13 cellular contexts compared by ENCODE assay signal in genomic region chr13:35984287-35984686, GRCh38.
DNase-seq lines count a peak whose midpoint lies in the region; ATAC-seq, FAIRE-seq and TF ChIP-seq lines count a peak whose summit lies in the region.
"Had no signal": no experiment of that assay in that cellular context is flagged by ENCODE, and none has a peak within 500 bp of the region (broad histone marks: within the 10 kb centered on the region; RNA-seq: fewer than 3 reads in every experiment).

No MANE protein-coding gene starts in this region.

- no peak overlapping the region for H4K91ac ChIP-seq in H1 (replicated peaks; ENCODE audit: insufficient read length, low read length)

- no peak overlapping the region for H4K8ac ChIP-seq in H1 (ENCODE audit: extremely low read depth, insufficient read depth, low read length)

- no peaks in the 10 kb centered on the region for H3K23me2 ChIP-seq in H1 (ENCODE audit: low read depth, low read length)

- intact Hi-C loops in upper lobe of right lung (cut with DNase I) (no loop called here), esophagus muscularis mucosa (cut with DNase I) (loop anchor here (10.0 kb wide), 1 partner anchor 151 kb away; the partner anchor contains the start of gene DCLK1)

- 0 out of 2 replicates have a peak overlapping the region, but pooled peaks have one; percentile 52 for H3K27ac Mint-ChIP-seq in WTC11
- H3K27ac Mint-ChIP-seq: HFFc6 had no signal

- H2BK120ac ChIP-seq in H1 (replicated peaks; ENCODE audit: low read depth, low read length): no peak overlapping the region

- no peak for ATAC-seq in WTC11
- no peak for ATAC-seq in upper lobe of right lung

- FAIRE-seq in H1 (lab: Jason Lieb, UNC): no peak

- DNase-seq in NCI-H748 (lab: John Stamatoyannopoulos, UW; ENCODE audit: unreplicated experiment): peak; percentile 60
- DNase-seq in NCI-H748 treated with DMSO at 0.1 percent for 48 hours (lab: John Stamatoyannopoulos, UW): no peak
- no peak for DNase-seq in WTC11 (ENCODE audit: low spot score)
- DNase-seq in H1 (ENCODE audit: low read depth in 1 of 2, low spot score in 2 of 2): no peak
- no peak for DNase-seq in upper lobe of right lung
- no peak for DNase-seq in esophagus muscularis mucosa (ENCODE audit: extremely low spot score)
- DNase-seq in NCI-H510A treated with DMSO at 0.1 percent for 48 hours (lab: John Stamatoyannopoulos, UW): no peak
- DNase-seq: GOT3, HFFc6, KBM-7, RPMI8226, SIG-M5 had no signal

- TF ChIP-seq EP300 in H1 (IDR thresholded peaks at IDR 0.05; ENCODE audit: borderline replicate concordance in 1 of 2, low read depth in 2 of 2, low read length in 2 of 2) (no peak), esophagus muscularis mucosa (IDR thresholded peaks at IDR 0.05) (no peak)

- H4K5ac ChIP-seq in H1 (ENCODE audit: insufficient read length, low read depth, low read length): no peak overlapping the region

- no peak overlapping the region; the same call in 1 of the 2 replicates for H3K18ac ChIP-seq in H1 (ENCODE audit: extremely low read depth, low read length)

- H3K4me1 Mint-ChIP-seq in WTC11: peaks cover 53% of the 10 kb centered on the region
- H3K4me1 Mint-ChIP-seq: CD14-positive monocyte had no signal

- no peak overlapping the region for H3K4me3 ChIP-seq in H1 (ENCODE audit: extremely low read depth in 1 of 4, insufficient read depth in 2 of 4, low read depth in 3 of 4, low read length in 4 of 4)
- H3K4me3 ChIP-seq in upper lobe of right lung: no peak overlapping the region
- no peak overlapping the region for H3K4me3 ChIP-seq in esophagus muscularis mucosa

- no peak overlapping the region for H2AFZ ChIP-seq in H1 (ENCODE audit: low read length)

- H3K4me2 ChIP-seq in H1 (ENCODE audit: insufficient read depth in 1 of 2, low read depth in 2 of 2, low read length in 2 of 2): no peak overlapping the region

- H3K9ac ChIP-seq in H1 (replicated peaks in 1 of 4; ENCODE audit: extremely low read depth in 1 of 4, low read depth in 3 of 4, low read length in 3 of 4): no peak overlapping the region

- H3K27ac ChIP-seq in H1 (ENCODE audit: low read depth, low read length) (no peak overlapping the region; the same call in 1 of the 2 replicates), upper lobe of right lung (no peak overlapping the region), esophagus muscularis mucosa (replicated peaks in 1 of 4) (no peak overlapping the region)

- H2BK15ac ChIP-seq in H1 (ENCODE audit: low read length): peak overlapping the region; percentile 94; the same call in 1 of the 2 replicates

- peaks cover 15 to 39% (median 25%) of the 10 kb centered on the region in 4 experiments for H3K4me1 ChIP-seq in H1 (replicated peaks in 1 of 4; ENCODE audit: control insufficient read depth in 3 of 4, insufficient read depth in 4 of 4, low read length in 3 of 4)
- no peaks in the 10 kb centered on the region for H3K4me1 ChIP-seq in upper lobe of right lung
- peaks cover 0 to 12% (median 9%) of the 10 kb centered on the region in 4 donors for H3K4me1 ChIP-seq in esophagus muscularis mucosa

- peak; percentile 11 to 26; a peak in 1 of 4 replicates for TF ChIP-seq RAD21 in H1 (IDR thresholded peaks at IDR 0.05 in 1 of 2, conservative IDR thresholded peaks at IDR 0.05 in 1 of 2; ENCODE audit: low read depth in 2 of 2, low read length in 2 of 2)

- peaks cover 4 to 17% of the 10 kb centered on the region in 2 experiments; a peak in 3 of 4 replicates for H3K9me3 ChIP-seq in H1 (ENCODE audit: insufficient read depth in 2 of 2, low read depth in 1 of 2, low read length in 1 of 2)
- H3K9me3 ChIP-seq in upper lobe of right lung: no peaks in the 10 kb centered on the region
- H3K9me3 ChIP-seq in esophagus muscularis mucosa: no peaks in the 10 kb centered on the region

- H3K4ac ChIP-seq in H1 (replicated peaks; ENCODE audit: insufficient read length, low read depth, low read length): no peak overlapping the region

- 90% methylated on average over 3 of the region's 3 CpGs; no CpG with 5 or more reads in 1 of the 2 experiments for WGBS in H1 (ENCODE audit: extremely low coverage in 1 of 2, insufficient coverage in 1 of 2, insufficient read length in 1 of 2, insufficient replicate concordance in 2 of 2, low coverage in 1 of 2, low lambda C conversion rate in 2 of 2, missing lambda C conversion rate in 1 of 2), 2 experiments
- WGBS in esophagus muscularis mucosa: 89% methylated on average over 3 of the region's 3 CpGs

- no peak overlapping the region for H3K14ac ChIP-seq in H1 (ENCODE audit: insufficient read length)

- H4K20me1 ChIP-seq in H1 (replicated peaks in 1 of 2; ENCODE audit: control insufficient read depth in 1 of 2, insufficient read depth in 2 of 2, low read length in 2 of 2): no peaks in the 10 kb centered on the region

- TF ChIP-seq CTCF in WTC11 (IDR thresholded peaks at IDR 0.05) (no peak), H1 (IDR thresholded peaks at IDR 0.05; ENCODE audit: control extremely low read depth in 1 of 3, insufficient read depth in 1 of 3, low read depth in 1 of 3, low read length in 3 of 3) (no peak), upper lobe of right lung (IDR thresholded peaks at IDR 0.05) (no peak), esophagus muscularis mucosa (IDR thresholded peaks at IDR 0.05) (no peak)

- H3K23ac ChIP-seq in H1 (ENCODE audit: insufficient read length): no peak overlapping the region

- CTCF ChIA-PET in WTC11 (lab: Charles Lee) (no interaction called here), H1 (lab: Charles Lee; ENCODE audit: partially characterized antibody) (no interaction called here)

- H3K36me3 ChIP-seq in H1 (ENCODE audit: control insufficient read depth in 2 of 4, insufficient read depth in 4 of 4, low read length in 3 of 4) (peaks cover 0 to 3% (median 0%) of the 10 kb centered on the region in 4 experiments; a peak in 1 of 8 replicates), upper lobe of right lung (no peaks in the 10 kb centered on the region), esophagus muscularis mucosa (no peaks in the 10 kb centered on the region)

- H2BK20ac ChIP-seq in H1 (ENCODE audit: low read length): no peak overlapping the region

- no peak overlapping the region for H2AK5ac ChIP-seq in H1 (ENCODE audit: low read depth, low read length)

- no peak overlapping the region for H3K56ac ChIP-seq in H1 (replicated peaks; ENCODE audit: insufficient read length, low read depth, low read length)

- no peaks in the 10 kb centered on the region for H3K79me2 ChIP-seq in H1 (ENCODE audit: control insufficient read depth in 1 of 2, insufficient read depth in 2 of 2, low read length in 2 of 2)

- H2BK12ac ChIP-seq in H1 (ENCODE audit: low read depth, low read length): no peak overlapping the region

- no peaks in the 10 kb centered on the region for H3K79me1 ChIP-seq in H1 (ENCODE audit: low read depth, low read length)

- H3K27me3 Mint-ChIP-seq in WTC11 (ENCODE audit: low read depth): no peaks in the 10 kb centered on the region

- POLR2A ChIA-PET in WTC11 (lab: Charles Lee): no interaction called here
- POLR2A ChIA-PET in H1 (lab: Charles Lee; ENCODE audit: partially characterized antibody): interaction anchor here (0.6 kb wide), 1 partner anchor 10 kb away, joined by 5 read pairs; no protein-coding TSS in a partner anchor

- H2BK5ac ChIP-seq in H1 (ENCODE audit: low read depth, low read length): no peak overlapping the region

- no peak for TF ChIP-seq POLR2A in H1 (IDR thresholded peaks at IDR 0.05; ENCODE audit: control extremely low read depth in 1 of 2, low read depth in 2 of 2, low read length in 2 of 2)
- TF ChIP-seq POLR2A in esophagus muscularis mucosa (IDR thresholded peaks at IDR 0.05; ENCODE audit: low read depth): no peak

- peaks cover 24% of the 10 kb centered on the region for H3K36me3 Mint-ChIP-seq in WTC11
- H3K36me3 Mint-ChIP-seq: CD14-positive monocyte had no signal

- no peaks in the 10 kb centered on the region for H3K27me3 ChIP-seq in H1 (replicated peaks in 1 of 4; ENCODE audit: control insufficient read depth in 3 of 4, extremely low read depth in 1 of 4, insufficient read depth in 3 of 4, low read length in 3 of 4)
- H3K27me3 ChIP-seq in upper lobe of right lung: no peaks in the 10 kb centered on the region
- H3K27me3 ChIP-seq in esophagus muscularis mucosa: no peaks in the 10 kb centered on the region

- peaks cover 29% of the 10 kb centered on the region for H3K9me3 Mint-ChIP-seq in WTC11

- H3K4me3 Mint-ChIP-seq in WTC11: no peak overlapping the region
- H3K4me3 Mint-ChIP-seq: CD14-positive monocyte, HFFc6 had no signal

TF ChIP-seq in WTC11, 78 proteins besides CTCF, POLR2A, EP300 and RAD21 (continues in another document):
- TF ChIP-seq MXD4 (CRISPR knock-in tag; IDR thresholded peaks at IDR 0.05; ENCODE audit: borderline replicate concordance) (no peak), E2F1 (CRISPR knock-in tag; IDR thresholded peaks at IDR 0.05) (no peak), ZNF138 (CRISPR knock-in tag; conservative IDR thresholded peaks at IDR 0.05) (no peak), ZNF263 (CRISPR knock-in tag; IDR thresholded peaks at IDR 0.05; ENCODE audit: low read depth) (no peak)

TF ChIP-seq in H1, 55 proteins besides CTCF, POLR2A, EP300 and RAD21:
- TF ChIP-seq SIRT6 (IDR thresholded peaks at IDR 0.05; ENCODE audit: low read length) (no peak), SP2 (IDR thresholded peaks at IDR 0.05; ENCODE audit: low read length) (no peak), CTBP2 (IDR thresholded peaks at IDR 0.05; ENCODE audit: borderline replicate concordance, insufficient read depth, insufficient read length, low read length) (no peak), JUN (IDR thresholded peaks at IDR 0.05; ENCODE audit: low read depth, low read length) (no peak), CHD1 (IDR thresholded peaks at IDR 0.05; ENCODE audit: low read depth, low read length) (no peak), CHD2 (IDR thresholded peaks at IDR 0.05; ENCODE audit: low read length) (no peak)
